8 cellular contexts compared by ENCODE assay signal in genomic region chr16:29220647-29221191, GRCh38.
DNase-seq lines count a peak whose midpoint lies in the region; ATAC-seq and TF ChIP-seq lines count a peak whose summit lies in the region.
"Not testable (repeated sequence)": the region's sequence is repeated elsewhere in the genome, so short reads cannot be mapped to it uniquely, and the experiment has no call there.

No MANE protein-coding gene starts in this region.

- not testable (repeated sequence) for H3K27me3 ChIP-seq in lower lobe of right lung (ENCODE audit: low read depth); sigmoid colon; vagina

- intact Hi-C loops in cardiac septum (cut with DNase I); lower lobe of right lung (cut with DNase I); vagina (cut with DNase I): not testable (repeated sequence)
- intact Hi-C loops in sigmoid colon (cut with DNase I): loop anchor here (10.0 kb wide), 1 partner anchor 106 kb away; no protein-coding TSS in a partner anchor

- not testable (repeated sequence) for TF ChIP-seq CTCF in lower lobe of right lung (IDR thresholded peaks at IDR 0.05); sigmoid colon (IDR thresholded peaks at IDR 0.05); vagina (IDR thresholded peaks at IDR 0.05)

- not testable (repeated sequence) for H3K4me1 ChIP-seq in lower lobe of right lung
- H3K4me1 ChIP-seq in sigmoid colon: peaks cover 0 to 27% (median 23%) of the 10 kb centered on the region in 4 donors
- H3K4me1 ChIP-seq in vagina: peaks cover 20% of the 10 kb centered on the region

- not testable (repeated sequence) for H3K9me3 ChIP-seq in lower lobe of right lung, sigmoid colon, vagina

- DNase-seq in ELR (ENCODE audit: low read depth) (peak; percentile 71), M059J (ENCODE audit: low read depth) (peak; percentile 25), amniotic stem cell (lab: John Stamatoyannopoulos, UW) (peak; percentile 62), cardiac septum (ENCODE audit: low spot score) (peak; percentile 47), sigmoid colon (peak; percentile 65), vagina (ENCODE audit: extremely low spot score in 2 of 2) (peak in 1 of 2 donors; percentile 82)
- not testable (repeated sequence) for DNase-seq in lower lobe of right lung

- H3K27ac ChIP-seq in lower lobe of right lung: not testable (repeated sequence)
- peak overlapping the region; percentile 65 to 85 (median 76) for H3K27ac ChIP-seq in sigmoid colon
- H3K27ac ChIP-seq in vagina: peak overlapping the region; percentile 77

- H3K4me3 ChIP-seq in lower lobe of right lung: not testable (repeated sequence)
- H3K4me3 ChIP-seq in sigmoid colon: peak overlapping the region in 3 of 4 donors; percentile 20 to 25 (median 22)
- H3K4me3 ChIP-seq in vagina: peak overlapping the region; percentile 21 to 24

- H3K36me3 ChIP-seq in lower lobe of right lung, sigmoid colon, vagina: not testable (repeated sequence)

- ATAC-seq in esophagus mucosa: peak; percentile 8
- ATAC-seq in lower lobe of right lung: peak; percentile 17 to 30

- 71 to 82% methylated on average over 30 to 31 of the region's 36 CpGs for WGBS in sigmoid colon, 2 donors

- not testable (repeated sequence) for TF ChIP-seq POLR2A in sigmoid colon (IDR thresholded peaks at IDR 0.05); vagina (IDR thresholded peaks at IDR 0.05)

- TF ChIP-seq EP300 in sigmoid colon (IDR thresholded peaks at IDR 0.05): not testable (repeated sequence)
